Comparison of ENCODE assay signal across 1 cellular context in genomic region chr1:219568728-219569127, GRCh38.
TF ChIP-seq lines count a peak whose summit lies in the region.

No MANE protein-coding gene starts in this region.

TF ChIP-seq in H1, 55 proteins besides CTCF, POLR2A, EP300 and RAD21 (continued from another document):
- TF ChIP-seq TEAD4 (IDR thresholded peaks at IDR 0.05; ENCODE audit: low read depth, low read length) (no peak), PHF8 (conservative IDR thresholded peaks at IDR 0.05; ENCODE audit: low read depth, low read length) (no peak), CHD2 (IDR thresholded peaks at IDR 0.05; ENCODE audit: low read length) (no peak), KDM4A (IDR thresholded peaks at IDR 0.05; ENCODE audit: low read depth, low read length, severe bottlenecking) (no peak), NRF1 (IDR thresholded peaks at IDR 0.05; ENCODE audit: low read depth, low read length) (no peak), CHD7 (IDR thresholded peaks at IDR 0.05; ENCODE audit: insufficient replicate concordance, low read length) (no peak), TCF12 (IDR thresholded peaks at IDR 0.05; ENCODE audit: low read depth, low read length) (no peak), SIX5 (IDR thresholded peaks at IDR 0.05; ENCODE audit: low read depth, low read length) (no peak), EZH2 (IDR thresholded peaks at IDR 0.05; ENCODE audit: low read depth, low read length, severe bottlenecking) (no peak)
TF ChIP-seq in H1: peak in this region for 0.
